In the genomic region with DNA sequence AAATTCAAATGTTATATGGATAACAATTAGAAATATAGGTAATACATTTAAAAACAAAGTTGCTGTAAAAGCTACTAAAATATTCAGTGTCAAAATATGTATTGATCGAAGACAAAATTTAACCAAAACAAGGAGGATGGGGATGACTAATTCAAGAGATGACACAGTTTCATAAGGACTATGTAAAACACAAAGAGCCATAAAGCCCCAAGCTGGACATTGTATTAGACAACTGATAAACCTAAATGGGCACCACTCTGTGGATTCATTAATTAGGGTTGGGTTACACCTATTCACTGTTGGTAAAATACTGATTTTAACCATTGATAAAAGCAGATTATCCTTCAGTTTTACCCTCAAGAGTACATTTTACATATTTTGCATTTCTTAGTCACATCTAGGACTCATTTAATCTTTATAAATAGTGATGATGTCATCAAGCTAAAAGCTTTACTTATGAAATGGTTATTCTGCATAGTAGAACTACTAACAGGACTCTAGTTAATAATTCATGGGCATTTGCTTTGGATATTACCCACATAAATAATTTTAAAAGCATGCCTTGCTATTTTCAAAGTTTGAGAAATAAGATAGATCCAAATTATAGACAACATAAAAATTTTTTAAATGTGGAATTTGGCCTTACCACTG, we compare ENCODE assay signal across 18 cellular contexts. TPM values are rescaled to one million over a fixed set of nuclear protein-coding genes. Genes with fewer than 3 reads are reported as not detected.
DNase-seq lines count a peak whose midpoint lies in the region; ATAC-seq and TF ChIP-seq lines count a peak whose summit lies in the region.
"Had no signal": no experiment of that assay in that cellular context is flagged by ENCODE, and none has a peak within 500 bp of the region (broad histone marks: within the 10 kb centered on the region; RNA-seq: fewer than 3 reads in every experiment).

No MANE protein-coding gene starts in this region.

- TF ChIP-seq CTCF in omental fat pad (IDR thresholded peaks at IDR 0.05) (no peak), hepatocyte (IDR thresholded peaks at IDR 0.05; ENCODE audit: poor library complexity) (no peak)

- H3K9me3 Mint-ChIP-seq in T-cell, result no peaks in the 10 kb centered on the region
- H3K9me3 Mint-ChIP-seq: activated T-helper 2 cell treated with anti-CD3 and anti-CD28 coated beads, Interferon-gamma antibody, Interleukin-2, Interleukin-4, amounts not matched to agents 10 μg/mL and 5 μg/mL and 100 μg/mL, durations not matched to agents 14 hours and 24 hours and 36 hours had no signal

- no peak overlapping the region for H2AFZ ChIP-seq in hepatocyte

- POLR2A ChIA-PET in T-cell (lab: Charles Lee), result interaction anchor here in 1 of 2 donors (0.6 kb wide), 1 partner anchor 58 kb away, joined by 3 read pairs; a partner anchor contains a TSS

- no peak for DNase-seq in activated CD4-positive, CD25-positive, alpha-beta regulatory T cell (lab: John Stamatoyannopoulos, UW)
- DNase-seq in T-cell (no peak), omental fat pad (ENCODE audit: low spot score) (no peak), hepatocyte (ENCODE audit: low spot score) (no peak), medulla oblongata (ENCODE audit: extremely low spot score) (no peak)
- DNase-seq: 8988T; activated CD4-positive, alpha-beta T cell treated with anti-CD3 and anti-CD28 coated beads for 48 hours; GOT3; hypothalamus; NCI-H1417; NCI-H345; retina; stimulated activated CD4-positive, alpha-beta T cell treated with anti-CD3 and anti-CD28 coated beads, Interleukin-2, amount 100 ng/mL, for 48 hours had no signal

- H3K4me3 ChIP-seq in hepatocyte, result no peak overlapping the region

- CTCF ChIA-PET in T-cell (lab: Charles Lee), result interaction anchor here (0.6 to 1.4 kb wide), 2 partner anchors 11 to 25 kb away, joined by 3 read pairs; no protein-coding TSS in a partner anchor

- peaks cover 21 to 60% (median 57%) of the 10 kb centered on the region in 3 donors for H3K4me1 Mint-ChIP-seq in T-cell

- no peak overlapping the region for H3K4me3 Mint-ChIP-seq in T-cell

- no peaks in the 10 kb centered on the region for H3K27me3 ChIP-seq in hepatocyte

- ATAC-seq in activated CD4-positive, CD25-positive, alpha-beta regulatory T cell treated with anti-CD3 and anti-CD28 coated beads, Interleukin-2, amount 50 U/mL, for 24 hours, result peak; percentile 40 to 46
- ATAC-seq in GM19351 (IDR thresholded peaks at IDR 0.05; ENCODE audit: unreplicated experiment) (peak; percentile 30), T-cell (replicated peaks in 1 of 4) (no peak), omental fat pad (ENCODE audit: low FRiP score) (peak; percentile 18), GM18517 (IDR thresholded peaks at IDR 0.05; ENCODE audit: unreplicated experiment) (no peak)

- no peaks in the 10 kb centered on the region for H3K4me1 ChIP-seq in hepatocyte (ENCODE audit: insufficient read depth)

- peaks cover 5% of the 10 kb centered on the region for H4K20me1 ChIP-seq in hepatocyte (ENCODE audit: insufficient read depth, poor library complexity, severe bottlenecking)

- peaks cover 2% of the 10 kb centered on the region for H3K79me2 ChIP-seq in hepatocyte

- H3K27me3 Mint-ChIP-seq in T-cell, result no peaks in the 10 kb centered on the region

- 50% methylated on average over 1 of the region's 1 CpG for WGBS in hepatocyte (ENCODE audit: low lambda C conversion rate, missing lambda C conversion rate)

- no peaks in the 10 kb centered on the region for H3K9me2 ChIP-seq in hepatocyte (replicated peaks; ENCODE audit: insufficient read depth)

- peaks cover 70% of the 10 kb centered on the region for H3K36me3 Mint-ChIP-seq in T-cell

- H3K36me3 ChIP-seq in hepatocyte (replicated peaks; ENCODE audit: insufficient read depth, low read depth), result no peaks in the 10 kb centered on the region

- no peak overlapping the region for H3K4me2 ChIP-seq in hepatocyte
- H3K4me2 ChIP-seq: KMS-11 had no signal

- H3K27ac Mint-ChIP-seq in T-cell, result peak overlapping the region; percentile 25 to 50

- no peak overlapping the region for H3K27ac ChIP-seq in hepatocyte
- H3K27ac ChIP-seq: KMS-11 had no signal

- no peaks in the 10 kb centered on the region for H3K9me3 ChIP-seq in hepatocyte (ENCODE audit: low read depth)

RNA-seq across cellular contexts. Expression of a gene that starts 13.7 kb away (rescaled TPM):
- total RNA-seq in T-cell, result 10 to 100 TPM; 45.4 to 50.4 (median 48.6) TPM
- 10 to 100 TPM; 50.8 to 61.8 (median 56.7) TPM for total RNA-seq in omental fat pad
- 32.1 and 33.1 TPM in 2 replicates for total RNA-seq in hepatocyte
- 21.5 and 25.1 TPM in 2 replicates for polyA plus RNA-seq in hepatocyte

RNA-seq across cellular contexts. Expression of a gene that starts 58.1 kb away (rescaled TPM):
- total RNA-seq in T-cell, result 10 to 100 TPM; 30.9 to 69.9 (median 34.5) TPM
- total RNA-seq in omental fat pad, result 10 to 100 TPM; 50.6 to 67.4 (median 55.6) TPM
- 50.6 and 57.1 TPM in 2 replicates for total RNA-seq in hepatocyte
- polyA plus RNA-seq in hepatocyte, result 34.2 and 38.5 TPM in 2 replicates

Comparison
In these comparisons a context has a peak if more than half of its experiments do, and no peak if none do; other contexts are left out.
1. ATAC-seq: peak in activated CD4-positive, CD25-positive, alpha-beta regulatory T cell treated with anti-CD3 and anti-CD28 coated beads, Interleukin-2, amount 50 U/mL, for 24 hours (2 of 2), GM19351 (single experiment) and omental fat pad (single experiment); none in T-cell (0 of 4) and GM18517 (single experiment).